In the genomic region with DNA sequence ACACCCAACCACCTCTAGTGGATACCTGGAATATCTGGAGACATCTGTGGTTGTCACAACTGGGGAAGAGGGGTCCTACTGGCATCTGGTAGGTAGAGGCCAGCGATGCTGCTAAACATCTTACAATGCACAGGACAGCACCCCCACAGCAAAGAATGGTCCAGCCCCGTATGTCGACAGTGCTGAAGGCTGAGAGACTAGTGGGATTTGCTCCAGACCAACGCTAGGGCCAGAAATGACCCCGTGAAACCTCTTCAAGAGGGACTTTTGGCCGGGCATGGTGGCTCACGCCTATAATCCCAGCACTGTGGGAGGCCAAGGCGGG, we compare ENCODE assay signal across 1 cellular context.
A peak's percentile ranks its signal among the peaks of the same experiment; 100 is the strongest.
TF ChIP-seq lines count a peak whose summit lies in the region.

No MANE protein-coding gene starts in this region.

TF ChIP-seq in HEK293, 187 proteins besides CTCF, POLR2A, EP300 and RAD21:
- TF ChIP-seq, protein P1, sequence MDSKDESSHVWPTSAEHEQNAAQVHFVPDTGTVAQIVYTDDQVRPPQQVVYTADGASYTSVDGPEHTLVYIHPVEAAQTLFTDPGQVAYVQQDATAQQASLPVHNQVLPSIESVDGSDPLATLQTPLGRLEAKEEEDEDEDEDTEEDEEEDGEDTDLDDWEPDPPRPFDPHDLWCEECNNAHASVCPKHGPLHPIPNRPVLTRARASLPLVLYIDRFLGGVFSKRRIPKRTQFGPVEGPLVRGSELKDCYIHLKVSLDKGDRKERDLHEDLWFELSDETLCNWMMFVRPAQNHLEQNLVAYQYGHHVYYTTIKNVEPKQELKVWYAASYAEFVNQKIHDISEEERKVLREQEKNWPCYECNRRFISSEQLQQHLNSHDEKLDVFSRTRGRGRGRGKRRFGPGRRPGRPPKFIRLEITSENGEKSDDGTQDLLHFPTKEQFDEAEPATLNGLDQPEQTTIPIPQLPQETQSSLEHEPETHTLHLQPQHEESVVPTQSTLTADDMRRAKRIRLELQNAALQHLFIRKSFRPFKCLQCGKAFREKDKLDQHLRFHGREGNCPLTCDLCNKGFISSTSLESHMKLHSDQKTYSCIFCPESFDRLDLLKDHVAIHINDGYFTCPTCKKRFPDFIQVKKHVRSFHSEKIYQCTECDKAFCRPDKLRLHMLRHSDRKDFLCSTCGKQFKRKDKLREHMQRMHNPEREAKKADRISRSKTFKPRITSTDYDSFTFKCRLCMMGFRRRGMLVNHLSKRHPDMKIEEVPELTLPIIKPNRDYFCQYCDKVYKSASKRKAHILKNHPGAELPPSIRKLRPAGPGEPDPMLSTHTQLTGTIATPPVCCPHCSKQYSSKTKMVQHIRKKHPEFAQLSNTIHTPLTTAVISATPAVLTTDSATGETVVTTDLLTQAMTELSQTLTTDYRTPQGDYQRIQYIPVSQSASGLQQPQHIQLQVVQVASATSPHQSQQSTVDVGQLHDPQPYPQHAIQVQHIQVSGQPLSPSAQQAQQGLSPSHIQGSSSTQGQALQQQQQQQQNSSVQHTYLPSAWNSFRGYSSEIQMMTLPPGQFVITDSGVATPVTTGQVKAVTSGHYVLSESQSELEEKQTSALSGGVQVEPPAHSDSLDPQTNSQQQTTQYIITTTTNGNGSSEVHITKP (tag by site-specific recombination; IDR thresholded peaks at IDR 0.05): peak; percentile 89
- TF ChIP-seq ZNF530 (tag by site-specific recombination; IDR thresholded peaks at IDR 0.05; ENCODE audit: low read depth): no peak
